Comparison of ENCODE assay signal across 8 cellular contexts in genomic region chr11:113796663-113797259, GRCh38. TPM values are rescaled to one million over a fixed set of nuclear protein-coding genes. Genes with fewer than 3 reads are reported as not detected.
A peak's percentile ranks its signal among the peaks of the same experiment; 100 is the strongest.
DNase-seq lines count a peak whose midpoint lies in the region; ATAC-seq and TF ChIP-seq lines count a peak whose summit lies in the region.

No MANE protein-coding gene starts in this region.

- no peaks in the 10 kb centered on the region for H3K4me1 ChIP-seq in ascending aorta

- no peaks in the 10 kb centered on the region for H3K27me3 ChIP-seq in ascending aorta

- TF ChIP-seq CTCF in ascending aorta (IDR thresholded peaks at IDR 0.05): peak; percentile 23 to 69 (median 54)

- H3K4me3 ChIP-seq in ascending aorta: no peak overlapping the region

- no peaks in the 10 kb centered on the region for H3K9me3 Mint-ChIP-seq in stimulated activated naive CD8-positive, alpha-beta T cell treated with anti-CD3 and anti-CD28 coated beads, Interleukin-15, amount 100 ng/mL, for 72 hours

- POLR2A ChIA-PET in HEK293T (lab: Yijun Ruan, JAX): no interaction called here

- H3K4me3 Mint-ChIP-seq in stimulated activated naive CD8-positive, alpha-beta T cell treated with anti-CD3 and anti-CD28 coated beads, Interleukin-15, amount 100 ng/mL, for 72 hours: no peak overlapping the region

- CTCF ChIA-PET in HEK293T (lab: Yijun Ruan, JAX): interaction anchor here (0.6 to 1.8 kb wide), 11 partner anchors 9 to 1588 kb away, joined by 3 to 12 read pairs (median 3); partner anchors contain the start of genes HTR3A and ZW10

- no peaks in the 10 kb centered on the region for H3K4me1 Mint-ChIP-seq in stimulated activated naive CD8-positive, alpha-beta T cell treated with anti-CD3 and anti-CD28 coated beads, Interleukin-15, amount 100 ng/mL, for 72 hours

- H3K36me3 ChIP-seq in ascending aorta: peaks cover 23 to 30% of the 10 kb centered on the region in 2 donors

- H3K27ac ChIP-seq in ascending aorta: no peak overlapping the region

- no peaks in the 10 kb centered on the region for H3K9me3 ChIP-seq in ascending aorta

- no peaks in the 10 kb centered on the region for H3K27me3 Mint-ChIP-seq in stimulated activated naive CD8-positive, alpha-beta T cell treated with anti-CD3 and anti-CD28 coated beads, Interleukin-15, amount 100 ng/mL, for 72 hours

- peak; percentile 14 for DNase-seq in stimulated activated CD4-positive, alpha-beta T cell treated with anti-CD3 and anti-CD28 coated beads, Interleukin-4, amount 100 ng/mL, for 24 hours
- DNase-seq in stimulated activated CD4-positive, alpha-beta T cell treated with anti-CD3 and anti-CD28 coated beads, Interleukin-4, amount 100 ng/mL, for 4 hours: no peak
- peak; percentile 59 for DNase-seq in HEK293T (ENCODE audit: extremely low spot score)
- DNase-seq in NCI-H2196 treated with DMSO at 0.1 percent for 48 hours (lab: John Stamatoyannopoulos, UW; ENCODE audit: unreplicated experiment): peak; percentile 48
- no peak for DNase-seq in ascending aorta (ENCODE audit: low spot score in 2 of 2)
- peak; percentile 58 for DNase-seq in iPS-NIHi11 (ENCODE audit: low spot score)
- no peak for DNase-seq in stimulated activated naive CD8-positive, alpha-beta T cell treated with anti-CD3 and anti-CD28 coated beads, Interleukin-15, amount 100 ng/mL, for 72 hours
- DNase-seq in stimulated activated CD4-positive, alpha-beta T cell treated with anti-CD3 and anti-CD28 coated beads, Interleukin-12 subunit alpha, Interleukin-12 subunit beta, amount 100 ng/mL, for 4 hours: no peak

- H3K27ac Mint-ChIP-seq in stimulated activated naive CD8-positive, alpha-beta T cell treated with anti-CD3 and anti-CD28 coated beads, Interleukin-15, amount 100 ng/mL, for 72 hours: no peak overlapping the region

- intact Hi-C loops in ascending aorta (cut with DNase I): loop anchor here (1.0 to 2.0 kb wide), 2 partner anchors 23 to 492 kb away; partner anchors contain the start of gene ZW10

- ATAC-seq in stimulated activated naive CD8-positive, alpha-beta T cell treated with anti-CD3 and anti-CD28 coated beads, Interleukin-15, amount 100 ng/mL, for 72 hours: peak; percentile 74

TF ChIP-seq in HEK293T, 16 proteins besides CTCF, POLR2A, EP300 and RAD21:
- TF ChIP-seq SP1 (IDR thresholded peaks at IDR 0.05) (no peak), L3MBTL2 (conservative IDR thresholded peaks at IDR 0.05) (no peak), ZNF384 (IDR thresholded peaks at IDR 0.05) (no peak), ARNT (IDR thresholded peaks at IDR 0.05) (no peak), PKNOX1 (IDR thresholded peaks at IDR 0.05) (no peak)

RNA-seq across cellular contexts. Expression of gene CLDN25, which starts 17.2 kb away (rescaled TPM):
- not detected for total RNA-seq in ascending aorta

RNA-seq across cellular contexts. Expression of gene ZW10, which starts 23.3 kb away (rescaled TPM):
- total RNA-seq in ascending aorta: 12.3 TPM

Comparison
In these comparisons a context has a peak if more than half of its experiments do, and no peak if none do; other contexts are left out.
1. DNase-seq: peak in stimulated activated CD4-positive, alpha-beta T cell treated with anti-CD3 and anti-CD28 coated beads, Interleukin-4, amount 100 ng/mL, for 24 hours (single experiment), HEK293T (single experiment), NCI-H2196 treated with DMSO at 0.1 percent for 48 hours (single experiment) and iPS-NIHi11 (single experiment); none in stimulated activated CD4-positive, alpha-beta T cell treated with anti-CD3 and anti-CD28 coated beads, Interleukin-4, amount 100 ng/mL, for 4 hours (0 of 2), ascending aorta (0 of 2), stimulated activated naive CD8-positive, alpha-beta T cell treated with anti-CD3 and anti-CD28 coated beads, Interleukin-15, amount 100 ng/mL, for 72 hours (0 of 2) and stimulated activated CD4-positive, alpha-beta T cell treated with anti-CD3 and anti-CD28 coated beads, Interleukin-12 subunit alpha, Interleukin-12 subunit beta, amount 100 ng/mL, for 4 hours (single experiment).